In genomic region chr9:134857451-134857850, GRCh38 we compare ENCODE assay signal across 7 cellular contexts. TPM values are rescaled to one million over a fixed set of nuclear protein-coding genes. Genes with fewer than 3 reads are reported as not detected.
"Had no signal": no experiment of that assay in that cellular context is flagged by ENCODE, and none has a peak within 500 bp of the region (broad histone marks: within the 10 kb centered on the region; RNA-seq: fewer than 3 reads in every experiment).

No MANE protein-coding gene starts in this region.

RNA-seq across cellular contexts. Expression of gene FCN2, which starts 23.2 kb away (rescaled TPM):
- total RNA-seq: GM23338, H1, H9, HepG2, HFFc6, HT1080 had no signal
- polyA plus RNA-seq: GM23338, H1, HepG2, IgD-negative memory B cell had no signal
